Comparison of ENCODE assay signal across 23 cellular contexts in the genomic region with DNA sequence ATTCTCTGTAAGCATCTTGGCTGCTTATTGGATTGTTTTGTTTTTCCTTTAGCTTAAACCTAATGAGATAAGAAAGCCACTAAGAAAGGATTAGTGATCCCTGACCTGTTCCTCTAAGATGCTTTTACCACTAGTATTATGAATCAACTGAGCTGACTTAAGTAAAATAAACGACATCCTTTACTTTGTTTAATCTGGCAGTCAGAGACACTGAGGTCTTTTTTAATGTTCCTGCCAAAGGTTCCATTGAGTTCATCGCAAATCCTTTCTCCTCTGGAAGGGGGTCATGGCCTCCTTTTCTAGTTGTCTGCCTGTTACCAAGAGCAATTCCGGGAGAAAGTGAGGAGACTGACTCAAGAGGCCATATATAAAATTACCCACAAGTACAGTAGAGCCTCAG.
DNase-seq lines count a peak whose midpoint lies in the region; ATAC-seq, FAIRE-seq and TF ChIP-seq lines count a peak whose summit lies in the region.
"Had no signal": no experiment of that assay in that cellular context is flagged by ENCODE, and none has a peak within 500 bp of the region (broad histone marks: within the 10 kb centered on the region; RNA-seq: fewer than 3 reads in every experiment).

No MANE protein-coding gene starts in this region.

- no peaks in the 10 kb centered on the region for H3K79me1 ChIP-seq in IMR-90 (ENCODE audit: low read depth in 1 of 2, low read length in 2 of 2)
- no peaks in the 10 kb centered on the region for H3K79me1 ChIP-seq in mesendoderm (ENCODE audit: low read length)

- TF ChIP-seq POLR2A in IMR-90 (IDR thresholded peaks at IDR 0.05; ENCODE audit: low read depth, low read length), result no peak

- no peak overlapping the region for H2BK20ac ChIP-seq in IMR-90 (ENCODE audit: low read depth, low read length)

- H3K23ac ChIP-seq in IMR-90 (ENCODE audit: low read depth, low read length), result no peak overlapping the region
- H3K23ac ChIP-seq in mesendoderm (ENCODE audit: low read length), result no peak overlapping the region

- H3K4me3 ChIP-seq in A673 (ENCODE audit: low read depth, low read length, poor library complexity, severe bottlenecking), result no peak overlapping the region
- no peak overlapping the region for H3K4me3 ChIP-seq in IMR-90 (ENCODE audit: insufficient read depth, low read depth, low read length)
- H3K4me3 ChIP-seq in brain microvascular endothelial cell (ENCODE audit: low read depth, low read length), result no peak overlapping the region
- no peak overlapping the region for H3K4me3 ChIP-seq in mesendoderm (ENCODE audit: low read length)
- H3K4me3 ChIP-seq: right lobe of liver, SJSA1, upper lobe of left lung had no signal

- H2AFZ ChIP-seq in IMR-90 (replicated peaks; ENCODE audit: low read length, poor library complexity), result no peak overlapping the region

- no peak overlapping the region for H2BK15ac ChIP-seq in IMR-90 (ENCODE audit: low read depth, low read length)
- H2BK15ac ChIP-seq in mesendoderm (replicated peaks; ENCODE audit: low read depth), result no peak overlapping the region

- H4K8ac ChIP-seq in IMR-90 (ENCODE audit: low read depth in 2 of 2, low read length in 2 of 2) (no peak overlapping the region), mesendoderm (ENCODE audit: low read depth, low read length) (no peak overlapping the region)

- no peak overlapping the region for H3K56ac ChIP-seq in IMR-90 (ENCODE audit: extremely low read depth, insufficient read depth, low read length)
- H3K56ac ChIP-seq in mesendoderm (ENCODE audit: low read length), result no peak overlapping the region

- no peak overlapping the region for H3K18ac ChIP-seq in IMR-90 (ENCODE audit: low read depth, low read length)
- peak overlapping the region; percentile 39 for H3K18ac ChIP-seq in mesendoderm (ENCODE audit: low read length)

- H3K4me3 Mint-ChIP-seq in activated CD8-positive, alpha-beta memory T cell treated with anti-CD3 and anti-CD28 coated beads, Interleukin-2, amount 10 ng/mL, durations not matched to agents 7 days and 5 days, result no peak overlapping the region
- H3K4me3 Mint-ChIP-seq: CD4-positive, alpha-beta T cell; effector memory CD8-positive, alpha-beta T cell; stimulated activated naive CD8-positive, alpha-beta T cell treated with anti-CD3 and anti-CD28 coated beads, Interleukin-15, amount 100 ng/mL, for 72 hours had no signal

- no peaks in the 10 kb centered on the region for H3K79me2 ChIP-seq in mesendoderm (ENCODE audit: control insufficient read depth, insufficient read depth, low read length)

- H2AK9ac ChIP-seq in IMR-90 (replicated peaks; ENCODE audit: low read depth, low read length, poor library complexity), result no peak overlapping the region

- dilution Hi-C loops in IMR-90 (cut with HindIII; ENCODE audit: low sequenced_read_pairs, unreplicated experiment), result no loop called here

- no peaks in the 10 kb centered on the region for H4K20me1 ChIP-seq in IMR-90 (ENCODE audit: insufficient read depth, low read length)

- H3K27me3 Mint-ChIP-seq in activated CD8-positive, alpha-beta memory T cell treated with anti-CD3 and anti-CD28 coated beads, Interleukin-2, amount 10 ng/mL, durations not matched to agents 7 days and 5 days, result no peaks in the 10 kb centered on the region
- H3K27me3 Mint-ChIP-seq: CD4-positive, alpha-beta T cell; effector memory CD8-positive, alpha-beta T cell; stimulated activated naive CD8-positive, alpha-beta T cell treated with anti-CD3 and anti-CD28 coated beads, Interleukin-15, amount 100 ng/mL, for 72 hours had no signal

- H3K9me3 ChIP-seq in A673 (ENCODE audit: low read depth, low read length, poor library complexity, severe bottlenecking) (no peaks in the 10 kb centered on the region), IMR-90 (ENCODE audit: control insufficient read depth, insufficient read depth, low read length) (no peaks in the 10 kb centered on the region)
- H3K9me3 ChIP-seq: right lobe of liver, SJSA1, upper lobe of left lung had no signal

- intact Hi-C loops in A673 (cut with micrococcal nuclease; ENCODE audit: unreplicated experiment), result loop anchor here (10.0 kb wide), 1 partner anchor 519 kb away; no protein-coding TSS in a partner anchor
- intact Hi-C loops in IMR-90 (cut with micrococcal nuclease), result no loop called here

- no TSS peak for BruUV-seq in A673 (replicated peaks; lab: Mats Ljungman, UMichigan)
- no TSS peak for BruUV-seq in IMR-90 (replicated peaks; lab: Mats Ljungman, UMichigan)

- CTCF ChIA-PET in A673 (lab: Charles Lee), result no interaction called here
- CTCF ChIA-PET in IMR-90 (lab: Yijun Ruan, JAX), result no interaction called here
- CTCF ChIA-PET in activated CD8-positive, alpha-beta memory T cell treated with anti-CD3 and anti-CD28 coated beads, Interleukin-2, amount 10 ng/mL, durations not matched to agents 7 days and 5 days (lab: Charles Lee), result no interaction called here

- no peak for TF ChIP-seq RAD21 in IMR-90 (IDR thresholded peaks at IDR 0.05; ENCODE audit: low read length)

- TF ChIP-seq CTCF in A673 (conservative IDR thresholded peaks at IDR 0.05; ENCODE audit: low read depth, low read length) (no peak), IMR-90 (conservative IDR thresholded peaks at IDR 0.05; ENCODE audit: low read depth, low read length) (no peak), brain microvascular endothelial cell (IDR thresholded peaks at IDR 0.05; ENCODE audit: low read depth, low read length, missing control alignments) (no peak)

- H3K36me3 ChIP-seq in A673 (ENCODE audit: insufficient read depth, low read length, poor library complexity, severe bottlenecking), result no peaks in the 10 kb centered on the region
- no peaks in the 10 kb centered on the region for H3K36me3 ChIP-seq in IMR-90 (ENCODE audit: control insufficient read depth, insufficient read depth, low read length)
- H3K36me3 ChIP-seq in brain microvascular endothelial cell (replicated peaks), result no peaks in the 10 kb centered on the region
- H3K36me3 ChIP-seq in mesendoderm (ENCODE audit: control insufficient read depth, insufficient read depth, low read length), result no peaks in the 10 kb centered on the region
- H3K36me3 ChIP-seq: right lobe of liver, SJSA1, upper lobe of left lung had no signal

- H2AK5ac ChIP-seq in IMR-90 (ENCODE audit: low read depth, low read length) (no peak overlapping the region), mesendoderm (ENCODE audit: low read length) (no peak overlapping the region)

- H3K4me1 ChIP-seq in A673 (ENCODE audit: insufficient read depth, low read length, poor library complexity, severe bottlenecking) (no peaks in the 10 kb centered on the region), IMR-90 (ENCODE audit: control insufficient read depth, insufficient read depth, low read length) (no peaks in the 10 kb centered on the region), mesendoderm (ENCODE audit: control insufficient read depth, low read depth, low read length) (no peaks in the 10 kb centered on the region)
- H3K4me1 ChIP-seq: right lobe of liver, SJSA1, upper lobe of left lung had no signal

- H3K4me2 ChIP-seq in IMR-90 (ENCODE audit: low read depth, low read length), result no peak overlapping the region
- H3K4me2 ChIP-seq in mesendoderm (ENCODE audit: low read length), result no peak overlapping the region

- DNase-seq in A673 (ENCODE audit: low spot score) (peak; percentile 21), IMR-90 (peak; percentile 54), brain microvascular endothelial cell (peak; percentile 21), mesendoderm (no peak), GM19239 (ENCODE audit: insufficient read length, low spot score) (no peak), UCSD-AML1 (lab: John Stamatoyannopoulos, UW; ENCODE audit: unreplicated experiment) (no peak)
- no peak for DNase-seq in activated CD8-positive, alpha-beta memory T cell treated with anti-CD3 and anti-CD28 coated beads, Interleukin-2, amount 10 ng/mL, durations not matched to agents 7 days and 5 days
- DNase-seq: activated CD4-positive, alpha-beta T cell treated with anti-CD3 and anti-CD28 coated beads for 1 hour; CD4-positive, alpha-beta T cell; cerebellar nuclear complex; effector memory CD8-positive, alpha-beta T cell; GOT3; MV-4-11; NCI-H1930; occipital lobe; right lobe of liver; stimulated activated CD4-positive, alpha-beta T cell treated with anti-CD3 and anti-CD28 coated beads, Interleukin-2, amount 100 ng/mL, for 24 hours; stimulated activated naive CD8-positive, alpha-beta T cell treated with anti-CD3 and anti-CD28 coated beads, Interleukin-15, amount 100 ng/mL, for 72 hours; T-helper 9 cell; upper lobe of left lung had no signal

- POLR2A ChIA-PET in A673 (lab: Charles Lee; ENCODE audit: low non-redundant PET) (no interaction called here), IMR-90 (lab: Charles Lee; ENCODE audit: unreplicated experiment) (no interaction called here)

- H2BK120ac ChIP-seq in IMR-90 (ENCODE audit: low read depth, low read length) (no peak overlapping the region), mesendoderm (ENCODE audit: low read depth, low read length) (no peak overlapping the region)

- H3K4me1 Mint-ChIP-seq in activated CD8-positive, alpha-beta memory T cell treated with anti-CD3 and anti-CD28 coated beads, Interleukin-2, amount 10 ng/mL, durations not matched to agents 7 days and 5 days, result no peaks in the 10 kb centered on the region
- H3K4me1 Mint-ChIP-seq: stimulated activated naive CD8-positive, alpha-beta T cell treated with anti-CD3 and anti-CD28 coated beads, Interleukin-15, amount 100 ng/mL, for 72 hours had no signal

- no peak overlapping the region for H3K9ac ChIP-seq in IMR-90 (ENCODE audit: low read depth, low read length)
- H3K9ac ChIP-seq in mesendoderm (ENCODE audit: low read length), result no peak overlapping the region

- no peak overlapping the region for H3K4ac ChIP-seq in IMR-90 (ENCODE audit: low read depth, low read length)
- H3K4ac ChIP-seq in mesendoderm (ENCODE audit: low read depth, low read length), result no peak overlapping the region

- H3K27ac Mint-ChIP-seq in activated CD8-positive, alpha-beta memory T cell treated with anti-CD3 and anti-CD28 coated beads, Interleukin-2, amount 10 ng/mL, durations not matched to agents 7 days and 5 days, result no peak overlapping the region
- H3K27ac Mint-ChIP-seq: CD4-positive, alpha-beta T cell; effector memory CD8-positive, alpha-beta T cell; stimulated activated naive CD8-positive, alpha-beta T cell treated with anti-CD3 and anti-CD28 coated beads, Interleukin-15, amount 100 ng/mL, for 72 hours had no signal

- H4K5ac ChIP-seq in IMR-90 (ENCODE audit: low read depth, low read length) (no peak overlapping the region), mesendoderm (ENCODE audit: low read length) (no peak overlapping the region)

- FAIRE-seq in GM19239 (lab: Jason Lieb, UNC), result no peak
- FAIRE-seq: GM18507 had no signal

- no peaks in the 10 kb centered on the region for H3K9me1 ChIP-seq in IMR-90 (ENCODE audit: insufficient read depth, low read length)

- H3K14ac ChIP-seq in IMR-90 (replicated peaks; ENCODE audit: low read depth, low read length), result no peak overlapping the region

- H4K91ac ChIP-seq in IMR-90 (ENCODE audit: insufficient read depth, low read depth, low read length), result no peak overlapping the region

- WGBS in IMR-90 (ENCODE audit: extremely low coverage in 2 of 2, insufficient read length in 1 of 2), 2 experiments, result no CpG with 5 or more reads among the region's 3 CpGs
- no CpG with 5 or more reads among the region's 3 CpGs for WGBS in mesendoderm (ENCODE audit: extremely low coverage, insufficient coverage, low lambda C conversion rate)

- peaks cover 7% of the 10 kb centered on the region for H3K9me3 Mint-ChIP-seq in activated CD8-positive, alpha-beta memory T cell treated with anti-CD3 and anti-CD28 coated beads, Interleukin-2, amount 10 ng/mL, durations not matched to agents 7 days and 5 days (ENCODE audit: low read depth)

- ATAC-seq in IMR-90 (ENCODE audit: low read depth), result peak; percentile 77
- ATAC-seq in HG03565 (IDR thresholded peaks at IDR 0.05; ENCODE audit: unreplicated experiment), result no peak
- ATAC-seq in activated CD8-positive, alpha-beta memory T cell treated with anti-CD3 and anti-CD28 coated beads, Interleukin-2, amount 10 ng/mL, durations not matched to agents 7 days and 5 days, result no peak
- ATAC-seq: effector memory CD8-positive, alpha-beta T cell; right lobe of liver; stimulated activated naive CD8-positive, alpha-beta T cell treated with anti-CD3 and anti-CD28 coated beads, Interleukin-15, amount 100 ng/mL, for 72 hours had no signal

- no peaks in the 10 kb centered on the region for H3K36me3 Mint-ChIP-seq in activated CD8-positive, alpha-beta memory T cell treated with anti-CD3 and anti-CD28 coated beads, Interleukin-2, amount 10 ng/mL, durations not matched to agents 7 days and 5 days

- no peak overlapping the region for H3K27ac ChIP-seq in A673 (ENCODE audit: low read depth, low read length, poor library complexity, severe bottlenecking)
- H3K27ac ChIP-seq in IMR-90 (ENCODE audit: insufficient read depth, low read length), result no peak overlapping the region
- no peak overlapping the region for H3K27ac ChIP-seq in brain microvascular endothelial cell
- no peak overlapping the region for H3K27ac ChIP-seq in mesendoderm (ENCODE audit: low read depth, low read length)
- H3K27ac ChIP-seq: right lobe of liver, SJSA1, upper lobe of left lung had no signal

- H3K27me3 ChIP-seq in A673 (replicated peaks; ENCODE audit: insufficient read depth, low read depth, low read length, poor library complexity) (no peaks in the 10 kb centered on the region), IMR-90 (ENCODE audit: control insufficient read depth, insufficient read depth, low read length) (no peaks in the 10 kb centered on the region; the same call in 1 of the 2 replicates), brain microvascular endothelial cell (replicated peaks) (no peaks in the 10 kb centered on the region), mesendoderm (ENCODE audit: insufficient read depth, low read length, poor library complexity) (no peaks in the 10 kb centered on the region)
- H3K27me3 ChIP-seq: right lobe of liver, SJSA1, upper lobe of left lung had no signal

- in situ Hi-C loops in IMR-90 (cut with MboI; ENCODE audit: low sequenced_read_pairs) (no loop called here), brain microvascular endothelial cell (cut with HindIII; ENCODE audit: low pct_ligation_motif_present, low sequenced_read_pairs) (no loop called here)

- H2BK5ac ChIP-seq in IMR-90 (ENCODE audit: low read depth, low read length, poor library complexity, severe bottlenecking) (no peak overlapping the region), mesendoderm (ENCODE audit: low read length) (no peak overlapping the region)

Comparison
In these comparisons a context has a peak if more than half of its experiments do, and no peak if none do; other contexts are left out.
1. DNase-seq: peak in A673 (single experiment), IMR-90 (single experiment) and brain microvascular endothelial cell (single experiment); none in mesendoderm (single experiment), activated CD8-positive, alpha-beta memory T cell treated with anti-CD3 and anti-CD28 coated beads, Interleukin-2, amount 10 ng/mL, durations not matched to agents 7 days and 5 days (single experiment), GM19239 (single experiment) and UCSD-AML1 (single experiment).